In the genomic region with DNA sequence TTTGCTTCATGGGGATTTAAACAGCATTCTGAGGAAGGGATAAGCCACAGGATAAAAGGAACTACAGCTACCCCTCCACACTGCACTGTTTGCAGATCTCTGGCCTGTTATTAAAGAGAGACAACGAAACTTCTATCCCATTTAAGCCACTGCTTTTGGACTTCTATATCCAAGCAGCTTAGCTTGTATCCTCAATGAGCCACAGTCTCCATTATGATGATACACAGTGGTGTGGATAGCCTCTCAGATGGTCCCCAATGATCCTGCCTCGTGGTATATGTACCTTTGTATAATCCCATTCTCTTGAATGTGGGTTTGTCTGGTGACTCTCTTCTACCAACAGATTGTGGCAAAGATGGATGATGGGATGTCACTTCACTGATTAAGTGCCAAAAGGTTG, we compare ENCODE assay signal across 21 cellular contexts. TPM values are rescaled to one million over a fixed set of nuclear protein-coding genes. Genes with fewer than 3 reads are reported as not detected.
DNase-seq lines count a peak whose midpoint lies in the region; ATAC-seq and TF ChIP-seq lines count a peak whose summit lies in the region.
"Had no signal": no experiment of that assay in that cellular context is flagged by ENCODE, and none has a peak within 500 bp of the region (broad histone marks: within the 10 kb centered on the region; RNA-seq: fewer than 3 reads in every experiment).

No MANE protein-coding gene starts in this region.

- no peak overlapping the region for H3K27ac ChIP-seq in GM23338 (ENCODE audit: low read depth)
- peak overlapping the region; percentile 77 for H3K27ac ChIP-seq in WERI-Rb-1
- no peak overlapping the region for H3K27ac ChIP-seq in esophagus muscularis mucosa (replicated peaks in 1 of 4)
- H3K27ac ChIP-seq: A549; BLaER1 treated with 17β-estradiol and CSF1 and Interleukin-3, amounts not matched to agents 10 nM and 100 nM had no signal

- no peaks in the 10 kb centered on the region for H3K9me3 ChIP-seq in WERI-Rb-1 (ENCODE audit: severe bottlenecking)
- no peaks in the 10 kb centered on the region for H3K9me3 ChIP-seq in esophagus muscularis mucosa
- H3K9me3 ChIP-seq: A549; BE2C; BLaER1 treated with 17β-estradiol and CSF1 and Interleukin-3, amounts not matched to agents 10 nM and 100 nM had no signal

- no peaks in the 10 kb centered on the region for H3K27me3 ChIP-seq in GM23338 (ENCODE audit: insufficient read depth)
- no peaks in the 10 kb centered on the region for H3K27me3 ChIP-seq in WERI-Rb-1 (ENCODE audit: insufficient read depth, low read depth, severe bottlenecking)
- no peaks in the 10 kb centered on the region for H3K27me3 ChIP-seq in esophagus muscularis mucosa
- H3K27me3 ChIP-seq: BE2C; BLaER1 treated with 17β-estradiol and CSF1 and Interleukin-3, amounts not matched to agents 10 nM and 100 nM had no signal

- TF ChIP-seq POLR2A in esophagus muscularis mucosa (IDR thresholded peaks at IDR 0.05; ENCODE audit: low read depth), result no peak

- no peaks in the 10 kb centered on the region for H3K36me3 Mint-ChIP-seq in GM23338 (ENCODE audit: low read depth)
- H3K36me3 Mint-ChIP-seq: CD14-positive monocyte; CD8-positive, alpha-beta memory T cell had no signal

- intact Hi-C loops in esophagus muscularis mucosa (cut with DNase I), result no loop called here

- no peaks in the 10 kb centered on the region for H3K9me3 Mint-ChIP-seq in GM23338
- H3K9me3 Mint-ChIP-seq: CD4-positive, alpha-beta T cell had no signal

- no peaks in the 10 kb centered on the region for H3K4me1 ChIP-seq in GM23338 (ENCODE audit: insufficient read depth)
- no peaks in the 10 kb centered on the region for H3K4me1 ChIP-seq in esophagus muscularis mucosa
- H3K4me1 ChIP-seq: A549, BE2C had no signal

- 85% methylated on average over 2 of the region's 2 CpGs for WGBS in esophagus muscularis mucosa

- H3K79me2 ChIP-seq in GM23338 (replicated peaks; ENCODE audit: insufficient read depth), result no peaks in the 10 kb centered on the region

- H3K4me3 ChIP-seq in GM23338 (no peak overlapping the region), WERI-Rb-1 (ENCODE audit: low read depth, low read length) (no peak overlapping the region), esophagus muscularis mucosa (no peak overlapping the region)
- H3K4me3 ChIP-seq: A549; BLaER1 treated with 17β-estradiol and CSF1 and Interleukin-3, amounts not matched to agents 10 nM and 100 nM had no signal

- H3K9me2 ChIP-seq in GM23338 (ENCODE audit: insufficient read depth), result no peaks in the 10 kb centered on the region

- TF ChIP-seq EP300 in esophagus muscularis mucosa (IDR thresholded peaks at IDR 0.05), result no peak

- H3K36me3 ChIP-seq in GM23338 (ENCODE audit: insufficient read depth) (no peaks in the 10 kb centered on the region), WERI-Rb-1 (no peaks in the 10 kb centered on the region), esophagus muscularis mucosa (no peaks in the 10 kb centered on the region)
- H3K36me3 ChIP-seq: BE2C; BLaER1 treated with 17β-estradiol and CSF1 and Interleukin-3, amounts not matched to agents 10 nM and 100 nM had no signal

- no peak overlapping the region for H3K4me3 Mint-ChIP-seq in GM23338
- H3K4me3 Mint-ChIP-seq: CD14-positive monocyte; CD4-positive, alpha-beta T cell; CD8-positive, alpha-beta memory T cell had no signal

- H4K20me1 ChIP-seq in GM23338 (replicated peaks; ENCODE audit: insufficient read depth), result no peaks in the 10 kb centered on the region
- H4K20me1 ChIP-seq: BLaER1 treated with 17β-estradiol and CSF1 and Interleukin-3, amounts not matched to agents 10 nM and 100 nM had no signal

- no peaks in the 10 kb centered on the region for H3F3A ChIP-seq in GM23338 (replicated peaks; ENCODE audit: low read depth)

- 0 out of 2 replicates have a peak overlapping the region, but pooled peaks have one; percentile 28 for H2AFZ ChIP-seq in GM23338

- H3K4me1 Mint-ChIP-seq in GM23338, result peaks cover 3% of the 10 kb centered on the region; the same call in 1 of the 3 replicates
- H3K4me1 Mint-ChIP-seq: CD14-positive monocyte; CD8-positive, alpha-beta memory T cell had no signal

- no peak for ATAC-seq in GM23338
- ATAC-seq: A549 had no signal

- H3K4me2 ChIP-seq in GM23338, result no peak overlapping the region
- H3K4me2 ChIP-seq: A549; BLaER1 treated with 17β-estradiol and CSF1 and Interleukin-3, amounts not matched to agents 10 nM and 100 nM had no signal

- TF ChIP-seq CTCF in GM23338 (conservative IDR thresholded peaks at IDR 0.05; ENCODE audit: low read depth in 2 of 2) (no peak), WERI-Rb-1 (IDR thresholded peaks at IDR 0.05; ENCODE audit: low read depth, low read length) (no peak), esophagus muscularis mucosa (IDR thresholded peaks at IDR 0.05) (no peak)

- DNase-seq in GM23338 (ENCODE audit: low spot score), result no peak
- DNase-seq in WERI-Rb-1, result peak; percentile 71
- DNase-seq in esophagus muscularis mucosa (ENCODE audit: extremely low spot score), result peak; percentile 57
- no peak for DNase-seq in activated T-cell treated with anti-CD3 and anti-CD28 coated beads, Interleukin-2, amount 50 U/mL, for 1 hour
- no peak for DNase-seq in NCI-H1694 (lab: John Stamatoyannopoulos, UW)
- DNase-seq in iPS-NIHi7 (ENCODE audit: extremely low spot score), result no peak
- DNase-seq: 8988T; ACHN; AML-193; BE2C; CD4-positive, alpha-beta T cell; CD8-positive, alpha-beta memory T cell; DMS53; DMS79 treated with DMSO at 0.1 percent for 48 hours; GF-D8; GOT3; H7; HCEC 1CT had no signal

- peaks cover 2% of the 10 kb centered on the region for H3K27me3 Mint-ChIP-seq in GM23338 (ENCODE audit: insufficient read depth, low read depth, poor library complexity)

- H3K27ac Mint-ChIP-seq in GM23338, result no peak overlapping the region
- H3K27ac Mint-ChIP-seq: CD14-positive monocyte; CD4-positive, alpha-beta T cell; CD8-positive, alpha-beta memory T cell had no signal

TF ChIP-seq in GM23338, 12 proteins besides CTCF, POLR2A, EP300 and RAD21 (continues in another document):
- TF ChIP-seq JUNB (IDR thresholded peaks at IDR 0.05; ENCODE audit: unreplicated experiment) (no peak), ZNF462 (CRISPR knock-in tag; IDR thresholded peaks at IDR 0.05) (no peak)

RNA-seq across cellular contexts. Expression of gene MARK1, which starts 36.0 kb away (rescaled TPM):
- total RNA-seq in GM23338 (2014; rRNA removed; shearing (Covaris generic)), result 13.6 and 13.9 TPM in 2 replicates
- 9.7 and 11.1 TPM in 2 replicates for polyA plus RNA-seq in GM23338 (2016; fragmentation: Nextera tagmentation; extraction: Ambion mirVana)
- 10 to 100 TPM; 16.7 to 24.4 (median 17.6) TPM for total RNA-seq in esophagus muscularis mucosa
- total RNA-seq: CD4-positive, alpha-beta T cell had no signal
- polyA plus RNA-seq: CD14-positive monocyte; CD8-positive, alpha-beta memory T cell had no signal

Comparison
In these comparisons a context has a peak if more than half of its experiments do, and no peak if none do; other contexts are left out.
1. DNase-seq: peak in WERI-Rb-1 (single experiment) and esophagus muscularis mucosa (single experiment); none in GM23338 (single experiment), activated T-cell treated with anti-CD3 and anti-CD28 coated beads, Interleukin-2, amount 50 U/mL, for 1 hour (single experiment), NCI-H1694 (single experiment) and iPS-NIHi7 (single experiment).